ENCODE assay signal across 8 cellular contexts in the genomic region with DNA sequence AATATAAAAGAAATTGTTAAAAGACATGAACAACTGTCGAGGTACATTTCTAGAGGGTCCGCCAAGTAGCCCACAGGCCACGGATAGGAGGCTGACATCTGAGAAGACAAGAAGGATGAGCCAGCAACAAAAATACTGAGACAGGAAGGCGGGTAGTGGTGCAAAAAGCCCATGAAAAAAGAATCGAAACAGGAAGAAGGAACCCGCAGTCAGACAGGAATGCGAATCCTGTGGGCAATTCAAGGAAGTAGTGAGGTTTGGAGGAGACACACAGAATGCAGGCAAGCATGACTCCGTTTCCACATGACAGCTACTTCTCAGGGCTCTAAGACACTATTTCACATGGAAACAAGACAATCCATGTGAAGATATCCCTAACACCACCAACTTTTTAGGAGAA.
DNase-seq lines count a peak whose midpoint lies in the region; ATAC-seq and TF ChIP-seq lines count a peak whose summit lies in the region.

No MANE protein-coding gene starts in this region.

- H3K4me3 Mint-ChIP-seq in mesothelial cell of epicardium, result no peak overlapping the region

- H4K20me1 ChIP-seq in osteoblast (ENCODE audit: insufficient read depth, low read length), result no peaks in the 10 kb centered on the region

- peak; percentile 36 for ATAC-seq in GM19372 (IDR thresholded peaks at IDR 0.05; ENCODE audit: low read depth, unreplicated experiment)

- H3K36me3 ChIP-seq in osteoblast (ENCODE audit: insufficient read depth, low read length), result no peaks in the 10 kb centered on the region

- no peaks in the 10 kb centered on the region for H3K27me3 ChIP-seq in osteoblast (ENCODE audit: insufficient read depth, low read length)

- peak overlapping the region; percentile 78 for H3K4me2 ChIP-seq in osteoblast (ENCODE audit: insufficient read depth, low read length)

- no peaks in the 10 kb centered on the region for H3K36me3 Mint-ChIP-seq in mesothelial cell of epicardium

- peaks cover 44% of the 10 kb centered on the region for H3K4me1 ChIP-seq in osteoblast (ENCODE audit: insufficient read depth, low read length)

- peak overlapping the region; percentile 62 for H3K4me3 ChIP-seq in osteoblast (ENCODE audit: insufficient read depth, low read length)

- H2AFZ ChIP-seq in osteoblast (ENCODE audit: low read length), result peak overlapping the region; percentile 12

- no peaks in the 10 kb centered on the region for H3K9me3 Mint-ChIP-seq in mesothelial cell of epicardium

- H3K27ac ChIP-seq in cingulate gyrus (ENCODE audit: low read depth, low read length) (peak overlapping the region; percentile 56), osteoblast (ENCODE audit: low read depth, low read length) (peak overlapping the region; percentile 94)

- TF ChIP-seq CTCF in osteoblast (IDR thresholded peaks at IDR 0.05; ENCODE audit: extremely low read depth, low read depth, low read length) (no peak), mesothelial cell of epicardium (IDR thresholded peaks at IDR 0.05; ENCODE audit: unreplicated experiment) (no peak)

- no peaks in the 10 kb centered on the region for H3K27me3 Mint-ChIP-seq in mesothelial cell of epicardium (ENCODE audit: low read depth)

- peaks cover 26% of the 10 kb centered on the region for H3K4me1 Mint-ChIP-seq in mesothelial cell of epicardium

- H3K79me2 ChIP-seq in osteoblast (ENCODE audit: insufficient read depth, low read length), result peaks cover 24% of the 10 kb centered on the region

- no peaks in the 10 kb centered on the region for H3K9me3 ChIP-seq in osteoblast (ENCODE audit: low read depth, low read length)

- DNase-seq in HK-2 (ENCODE audit: unreplicated experiment) (peak; percentile 72), osteoblast (ENCODE audit: insufficient read length, low spot score, missing footprints) (no peak), mesothelial cell of epicardium (ENCODE audit: low spot score in 2 of 2, unreplicated experiment in 2 of 2) (no peak), NCI-H2081 (lab: John Stamatoyannopoulos, UW) (no peak), H4 (ENCODE audit: low spot score) (no peak), RPMI8226 (no peak)

- H3K27ac Mint-ChIP-seq in mesothelial cell of epicardium, result no peak overlapping the region
